17 cellular contexts compared by ENCODE assay signal in genomic region chr4:80011636-80012236, GRCh38.
DNase-seq lines count a peak whose midpoint lies in the region; ATAC-seq and TF ChIP-seq lines count a peak whose summit lies in the region.
"Had no signal": no experiment of that assay in that cellular context is flagged by ENCODE, and none has a peak within 500 bp of the region (broad histone marks: within the 10 kb centered on the region; RNA-seq: fewer than 3 reads in every experiment).

No MANE protein-coding gene starts in this region.

- peaks cover 0 to 25% (median 0%) of the 10 kb centered on the region in 4 donors for H3K4me1 ChIP-seq in transverse colon
- H3K4me1 ChIP-seq: body of pancreas had no signal

- in situ Hi-C loops in transverse colon (cut with MboI; ENCODE audit: low pct_ligation_motif_present in 1 of 4, low pct_unique_long_range_greater_than_20kb in 1 of 4, low sequenced_read_pairs in 3 of 4) = no loop called here

- no peak for TF ChIP-seq CTCF in transverse colon (IDR thresholded peaks at IDR 0.05)

- intact Hi-C loops in transverse colon (cut with DNase I; ENCODE audit: low total_unique reads) = loop anchor here (10.0 kb wide), 1 partner anchor 53 kb away; no protein-coding TSS in a partner anchor

- H3K27ac ChIP-seq in transverse colon = peak overlapping the region; percentile 7 to 36 (median 24)
- H3K27ac ChIP-seq: body of pancreas, foreskin keratinocyte, HL-60 had no signal

- 73 to 83% methylated on average over 3 of the region's 3 CpGs for WGBS in transverse colon (ENCODE audit: low coverage in 1 of 2), 2 donors

- no peak for TF ChIP-seq POLR2A in transverse colon (IDR thresholded peaks at IDR 0.05)

- H3K36me3 Mint-ChIP-seq in T-helper 2 cell treated with Interferon-gamma antibody and Interleukin-4, amounts not matched to agents 5 μg/mL and 100 μg/mL, for 36 hours (ENCODE audit: low read depth) = peaks cover 41% of the 10 kb centered on the region

- no peaks in the 10 kb centered on the region for H3K27me3 ChIP-seq in transverse colon
- H3K27me3 ChIP-seq: body of pancreas, foreskin keratinocyte, MG63 had no signal

- peaks cover 27% of the 10 kb centered on the region for H3K9me3 Mint-ChIP-seq in T-helper 2 cell treated with Interferon-gamma antibody and Interleukin-4, amounts not matched to agents 5 μg/mL and 100 μg/mL, for 36 hours

- no peak for DNase-seq in T-helper 2 cell treated with Interferon-gamma antibody and Interleukin-4, amounts not matched to agents 5 μg/mL and 100 μg/mL, for 36 hours (ENCODE audit: low spot score)
- DNase-seq in T-helper 2 cell (no peak), astrocyte of the hippocampus (ENCODE audit: low read depth, low spot score) (peak; percentile 54), hepatic stellate cell (ENCODE audit: low spot score) (peak; percentile 47), transverse colon (no peak), foreskin melanocyte (no peak)
- DNase-seq: activated CD8-positive, alpha-beta memory T cell treated with anti-CD3 and anti-CD28 coated beads, Interleukin-2, amount 50 U/mL, for 48 hours; body of pancreas; foreskin keratinocyte; left colon; MG63; NCI-H345; stimulated activated CD4-positive, alpha-beta T cell treated with anti-CD3 and anti-CD28 coated beads, Interleukin-2, amount 100 ng/mL, for 48 hours; stimulated activated naive CD8-positive, alpha-beta T cell treated with anti-CD3 and anti-CD28 coated beads, Interleukin-15, Interleukin-2, amounts not matched to agents 100 U/mL and 50 U/mL, for 24 hours had no signal

- TF ChIP-seq EP300 in transverse colon (IDR thresholded peaks at IDR 0.05; ENCODE audit: low read depth) = no peak

- H3K9me3 ChIP-seq in transverse colon = no peaks in the 10 kb centered on the region
- H3K9me3 ChIP-seq: body of pancreas, MG63 had no signal

- H3K27me3 Mint-ChIP-seq in T-helper 2 cell treated with Interferon-gamma antibody and Interleukin-4, amounts not matched to agents 5 μg/mL and 100 μg/mL, for 36 hours (ENCODE audit: low read depth) = no peaks in the 10 kb centered on the region

- ATAC-seq in GM18517 (IDR thresholded peaks at IDR 0.05; ENCODE audit: unreplicated experiment) (no peak), HG03039 (IDR thresholded peaks at IDR 0.05; ENCODE audit: unreplicated experiment) (no peak)
- ATAC-seq: body of pancreas; foreskin keratinocyte; left colon; stimulated activated naive CD8-positive, alpha-beta T cell treated with anti-CD3 and anti-CD28 coated beads, Interleukin-15, Interleukin-2, amounts not matched to agents 100 U/mL and 50 U/mL, for 24 hours had no signal

- peaks cover 0 to 55% (median 6%) of the 10 kb centered on the region in 4 donors for H3K36me3 ChIP-seq in transverse colon
- H3K36me3 ChIP-seq: MG63 had no signal

- H3K27ac Mint-ChIP-seq in T-helper 2 cell treated with Interferon-gamma antibody and Interleukin-4, amounts not matched to agents 5 μg/mL and 100 μg/mL, for 36 hours = no peak overlapping the region

- H3K4me3 Mint-ChIP-seq in T-helper 2 cell treated with Interferon-gamma antibody and Interleukin-4, amounts not matched to agents 5 μg/mL and 100 μg/mL, for 36 hours = peak overlapping the region; percentile 10

- H3K4me3 ChIP-seq in transverse colon = no peak overlapping the region
- H3K4me3 ChIP-seq: body of pancreas, MG63 had no signal

- H3K4me1 Mint-ChIP-seq in T-helper 2 cell treated with Interferon-gamma antibody and Interleukin-4, amounts not matched to agents 5 μg/mL and 100 μg/mL, for 36 hours (ENCODE audit: low read depth) = peaks cover 41% of the 10 kb centered on the region

Comparison
In these comparisons a context has a peak if more than half of its experiments do, and no peak if none do; other contexts are left out.
1. DNase-seq: peak in astrocyte of the hippocampus (single experiment) and hepatic stellate cell (single experiment); none in T-helper 2 cell treated with Interferon-gamma antibody and Interleukin-4, amounts not matched to agents 5 μg/mL and 100 μg/mL, for 36 hours (single experiment), T-helper 2 cell (0 of 5), transverse colon (single experiment) and foreskin melanocyte (single experiment).